Comparison of ENCODE assay signal across 12 cellular contexts in genomic region chr17:28908640-28909098, GRCh38. TPM values are rescaled to one million over a fixed set of nuclear protein-coding genes. Genes with fewer than 3 reads are reported as not detected.
DNase-seq lines count a peak whose midpoint lies in the region; ATAC-seq and TF ChIP-seq lines count a peak whose summit lies in the region.
"Had no signal": no experiment of that assay in that cellular context is flagged by ENCODE, and none has a peak within 500 bp of the region (broad histone marks: within the 10 kb centered on the region; RNA-seq: fewer than 3 reads in every experiment).

No MANE protein-coding gene starts in this region.

- H4K8ac ChIP-seq in H9 (replicated peaks; ENCODE audit: insufficient read length, low read depth, low read length), result no peak overlapping the region

- H3K4me1 ChIP-seq in H9 (ENCODE audit: insufficient read depth, low read length) (peaks cover 5% of the 10 kb centered on the region; the same call in 1 of the 2 replicates), right atrium auricular region (peaks cover 0 to 27% of the 10 kb centered on the region in 2 donors), stomach (peaks cover 27 to 63% (median 41%) of the 10 kb centered on the region in 4 donors)
- H3K4me1 ChIP-seq in CD4-positive, alpha-beta memory T cell (ENCODE audit: insufficient read depth, low read length), result no peaks in the 10 kb centered on the region

- H3K4me3 Mint-ChIP-seq in H9, result no peak overlapping the region
- H3K4me3 Mint-ChIP-seq in CD4-positive, alpha-beta memory T cell, result peak overlapping the region in 1 of 8 donors; percentile 38
- H3K4me3 Mint-ChIP-seq: memory B cell, T-cell had no signal

- H2BK120ac ChIP-seq in H9 (ENCODE audit: low read depth, low read length, poor library complexity, severe bottlenecking), result no peak overlapping the region

- H3K36me3 Mint-ChIP-seq in H9 (ENCODE audit: insufficient read depth in 1 of 3, low read depth in 3 of 3), result peaks cover 58 to 85% (median 69%) of the 10 kb centered on the region in 3 experiments
- H3K36me3 Mint-ChIP-seq in CD4-positive, alpha-beta memory T cell, result peaks cover 59 to 78% of the 10 kb centered on the region in 2 donors

- CTCF ChIA-PET in CD4-positive, alpha-beta memory T cell (lab: Charles Lee; ENCODE audit: partially characterized antibody), result interaction anchor here (1.2 to 4.7 kb wide), 7 partner anchors 8 to 182 kb away, joined by 4 to 31 read pairs (median 8); partner anchors contain the start of gene TLCD1

- no peak for DNase-seq in H9
- peak; percentile 84 for DNase-seq in astrocyte of the hippocampus (ENCODE audit: low read depth, low spot score)
- peak; percentile 83 for DNase-seq in right atrium auricular region (ENCODE audit: low spot score)
- DNase-seq in stomach, result no peak
- no peak for DNase-seq in HuH-7 (ENCODE audit: low spot score)
- no peak for DNase-seq in OCI-M2 (lab: John Stamatoyannopoulos, UW; ENCODE audit: unreplicated experiment)
- DNase-seq in CD4-positive, alpha-beta memory T cell, result no peak
- DNase-seq: activated naive CD4-positive, alpha-beta T cell; NCI-H1048; T-cell had no signal

- no peaks in the 10 kb centered on the region for H3K79me1 ChIP-seq in H9 (ENCODE audit: insufficient read depth, low read depth, low read length, poor library complexity, severe bottlenecking)

- no peak overlapping the region for H4K91ac ChIP-seq in H9 (ENCODE audit: insufficient read length, low read depth, low read length)

- H3K27ac Mint-ChIP-seq in H9, result peak overlapping the region; percentile 15 to 65 (median 55); a peak in 4 of 7 replicates
- peak overlapping the region in 3 of 7 donors; percentile 15 to 55 (median 42) for H3K27ac Mint-ChIP-seq in CD4-positive, alpha-beta memory T cell
- H3K27ac Mint-ChIP-seq: memory B cell had no signal

- H3K36me3 ChIP-seq in right atrium auricular region (peaks cover 76% of the 10 kb centered on the region), stomach (peaks cover 71 to 83% (median 82%) of the 10 kb centered on the region in 4 donors)
- H3K36me3 ChIP-seq in CD4-positive, alpha-beta memory T cell (ENCODE audit: insufficient read depth, low read length), result peaks cover 76% of the 10 kb centered on the region

- POLR2A ChIA-PET in CD4-positive, alpha-beta memory T cell (lab: Charles Lee; ENCODE audit: partially characterized antibody), result interaction anchor here (2.0 to 7.3 kb wide), 2 partner anchors 12 to 17 kb away, joined by 10 to 45 read pairs; partner anchors contain the start of gene FLOT2

- H3K27ac ChIP-seq in H9 (ENCODE audit: insufficient read length, low read depth, low read length) (no peak overlapping the region), right atrium auricular region (peak overlapping the region; percentile 61 to 66), stomach (peak overlapping the region; percentile 46 to 83 (median 75))
- no peak overlapping the region for H3K27ac ChIP-seq in CD4-positive, alpha-beta memory T cell (ENCODE audit: low read depth, low read length)

- H3K27me3 Mint-ChIP-seq in H9 (ENCODE audit: low read depth), result no peaks in the 10 kb centered on the region
- no peaks in the 10 kb centered on the region for H3K27me3 Mint-ChIP-seq in CD4-positive, alpha-beta memory T cell
- H3K27me3 Mint-ChIP-seq: memory B cell, T-cell had no signal

- WGBS in H9 (ENCODE audit: extremely low coverage, insufficient read length, low lambda C conversion rate), result no CpG with 5 or more reads among the region's 5 CpGs
- 27 to 45% (median 40%) methylated on average over 5 of the region's 5 CpGs for WGBS in stomach, 5 donors

- no peak overlapping the region for H2AFZ ChIP-seq in H9 (ENCODE audit: low read length)

- H2BK12ac ChIP-seq in H9 (ENCODE audit: insufficient read length, low read depth, low read length), result no peak overlapping the region

- no peak for TF ChIP-seq EP300 in stomach (IDR thresholded peaks at IDR 0.05)

- H4K20me1 ChIP-seq in H9 (ENCODE audit: control insufficient read depth, insufficient read depth, insufficient read length), result no peaks in the 10 kb centered on the region

- TF ChIP-seq POLR2A in stomach (IDR thresholded peaks at IDR 0.05), result no peak

- no peak for ATAC-seq in GM21619 (IDR thresholded peaks at IDR 0.05; ENCODE audit: unreplicated experiment)
- ATAC-seq: T-cell had no signal

- intact Hi-C loops in stomach (cut with DNase I; ENCODE audit: low total_unique reads), result no loop called here
- intact Hi-C loops in CD4-positive, alpha-beta memory T cell (cut with micrococcal nuclease), result no loop called here

- H3K4me2 ChIP-seq in H9 (ENCODE audit: insufficient read depth, insufficient read length, low read length), result no peak overlapping the region

- H3K56ac ChIP-seq in H9 (ENCODE audit: insufficient read length, low read depth, low read length), result no peak overlapping the region

- no peak overlapping the region for H3K18ac ChIP-seq in H9 (ENCODE audit: insufficient read length, low read depth, low read length)

- no peaks in the 10 kb centered on the region for H3K27me3 ChIP-seq in H9 (ENCODE audit: insufficient read depth, low read length)
- H3K27me3 ChIP-seq in right atrium auricular region, result no peaks in the 10 kb centered on the region
- no peaks in the 10 kb centered on the region for H3K27me3 ChIP-seq in stomach
- no peaks in the 10 kb centered on the region for H3K27me3 ChIP-seq in CD4-positive, alpha-beta memory T cell (ENCODE audit: insufficient read depth, low read length)

- no peaks in the 10 kb centered on the region for H3K79me2 ChIP-seq in H9 (ENCODE audit: insufficient read depth, low read length)

- H3K23ac ChIP-seq in H9 (ENCODE audit: insufficient read length, low read depth, low read length), result no peak overlapping the region

- no peak overlapping the region for H2BK20ac ChIP-seq in H9 (ENCODE audit: low read depth, low read length, poor library complexity, severe bottlenecking)

- H3K9ac ChIP-seq in H9 (ENCODE audit: extremely low read depth, insufficient read length, low read length), result no peak overlapping the region

- H4K5ac ChIP-seq in H9 (ENCODE audit: insufficient read length, low read depth, low read length), result no peak overlapping the region

- H3K14ac ChIP-seq in H9 (ENCODE audit: insufficient read depth, low read length), result no peak overlapping the region

- no peak overlapping the region for H2BK5ac ChIP-seq in H9 (ENCODE audit: insufficient read length, low read length)

- TF ChIP-seq CTCF in H9 (conservative IDR thresholded peaks at IDR 0.05) (no peak), right atrium auricular region (IDR thresholded peaks at IDR 0.05) (no peak), stomach (IDR thresholded peaks at IDR 0.05) (no peak)

- no peak overlapping the region for H2BK15ac ChIP-seq in H9 (ENCODE audit: low read depth, low read length)

- no peak overlapping the region for H2AK5ac ChIP-seq in H9 (ENCODE audit: insufficient read length, low read length)

- peaks cover 25 to 41% of the 10 kb centered on the region in 2 experiments for H3K4me1 Mint-ChIP-seq in H9
- H3K4me1 Mint-ChIP-seq in CD4-positive, alpha-beta memory T cell, result peaks cover 0 to 5% (median 1%) of the 10 kb centered on the region in 4 donors
- H3K4me1 Mint-ChIP-seq: memory B cell had no signal

- no peaks in the 10 kb centered on the region for H3K9me3 Mint-ChIP-seq in H9
- no peaks in the 10 kb centered on the region for H3K9me3 Mint-ChIP-seq in CD4-positive, alpha-beta memory T cell
- H3K9me3 Mint-ChIP-seq: memory B cell, T-cell had no signal

- H3K4ac ChIP-seq in H9 (ENCODE audit: low read depth, low read length), result no peak overlapping the region

- no peak overlapping the region for H3K4me3 ChIP-seq in right atrium auricular region
- H3K4me3 ChIP-seq in stomach, result no peak overlapping the region
- no peak overlapping the region for H3K4me3 ChIP-seq in CD4-positive, alpha-beta memory T cell (ENCODE audit: low read length in 2 of 2)

- H3K9me3 ChIP-seq in H9 (ENCODE audit: control insufficient read depth, low read depth, low read length), result no peaks in the 10 kb centered on the region
- no peaks in the 10 kb centered on the region for H3K9me3 ChIP-seq in right atrium auricular region
- H3K9me3 ChIP-seq in stomach, result no peaks in the 10 kb centered on the region
- H3K9me3 ChIP-seq in CD4-positive, alpha-beta memory T cell (ENCODE audit: control insufficient read depth in 1 of 2, low read length in 2 of 2), result no peaks in the 10 kb centered on the region

- no peaks in the 10 kb centered on the region for H3K23me2 ChIP-seq in H9 (ENCODE audit: insufficient read length, low read depth, low read length, poor library complexity, severe bottlenecking)

- H3T11ph ChIP-seq in H9 (ENCODE audit: low read length), result no peak overlapping the region

RNA-seq across cellular contexts. Expression of gene DHRS13, which starts 5.8 kb away (rescaled TPM):
- total RNA-seq in H9 (2021) (28.6 and 29.6 TPM in 2 replicates), right atrium auricular region (1 to 10 TPM; 2.5 to 3.9 TPM), stomach (10 to 100 TPM in 2 of 5 donors, 1 to 10 TPM in 2, not detected in 1; 6.4 to 33.5 (median 9.3) TPM)
- 10 to 100 TPM in 1 of 3 donors, 1 to 10 TPM in 2; 4.4 to 13.4 (median 6.0) TPM for polyA plus RNA-seq in stomach
- total RNA-seq in CD4-positive, alpha-beta memory T cell, result 10 to 100 TPM; 44.6 to 49.6 TPM
- polyA plus RNA-seq in CD4-positive, alpha-beta memory T cell, result 10 to 100 TPM; 15.1 to 19.6 TPM

RNA-seq across cellular contexts. Expression of gene FLOT2, which starts 11.1 kb away (rescaled TPM):
- 173 and 185 TPM in 2 replicates for total RNA-seq in H9 (2021)
- 10 to 100 TPM; 52.8 to 57.7 TPM for total RNA-seq in right atrium auricular region
- total RNA-seq in stomach, result 10 to 100 TPM; 19.5 to 80.5 (median 42.4) TPM
- polyA plus RNA-seq in stomach, result 10 to 100 TPM; 32.1 to 43.2 (median 37.0) TPM
- 100 to 1,000 TPM; 216 to 224 TPM for total RNA-seq in CD4-positive, alpha-beta memory T cell
- 100 to 1,000 TPM; 284 to 288 TPM for polyA plus RNA-seq in CD4-positive, alpha-beta memory T cell

RNA-seq across cellular contexts. Expression of gene PHF12, which starts 42.6 kb away (rescaled TPM):
- total RNA-seq in H9 (2021) (62.1 and 68.5 TPM in 2 replicates), right atrium auricular region (10 to 100 TPM; 19.6 to 35.7 TPM), stomach (100 to 1,000 TPM in 1 of 5 donors, 10 to 100 TPM in 4; 23.2 to 206 (median 48.5) TPM)
- 1 to 10 TPM; 8.3 to 9.8 (median 8.6) TPM for polyA plus RNA-seq in stomach
- 100 to 1,000 TPM; 125 to 135 TPM for total RNA-seq in CD4-positive, alpha-beta memory T cell
- 10 to 100 TPM in 1 of 2 donors, 1 to 10 TPM in 1; 5.0 to 12.7 TPM for polyA plus RNA-seq in CD4-positive, alpha-beta memory T cell

RNA-seq across cellular contexts. Expression of gene ERAL1, which starts 53.9 kb away (rescaled TPM):
- total RNA-seq in H9 (2021) (61.7 and 67.8 TPM in 2 replicates), right atrium auricular region (10 to 100 TPM; 32.0 to 51.4 TPM), stomach (10 to 100 TPM; 23.1 to 97.0 (median 60.0) TPM)
- 10 to 100 TPM; 36.7 to 50.3 (median 42.6) TPM for polyA plus RNA-seq in stomach
- total RNA-seq in CD4-positive, alpha-beta memory T cell, result 10 to 100 TPM; 23.5 to 24.3 TPM
- polyA plus RNA-seq in CD4-positive, alpha-beta memory T cell, result 10 to 100 TPM; 41.1 to 41.7 TPM

Comparison
In these comparisons a context has a peak if more than half of its experiments do, and no peak if none do; other contexts are left out.
1. DNase-seq: peak in astrocyte of the hippocampus (single experiment) and right atrium auricular region (single experiment); none in H9 (single experiment), stomach (single experiment), HuH-7 (single experiment), OCI-M2 (single experiment) and CD4-positive, alpha-beta memory T cell (0 of 5).
2. H3K27ac ChIP-seq: peak in right atrium auricular region (2 of 2) and stomach (5 of 5); none in H9 (single experiment) and CD4-positive, alpha-beta memory T cell (single experiment).